Comparison of ENCODE assay signal across 23 cellular contexts in genomic region chr20:62884556-62884955, GRCh38. TPM values are rescaled to one million over a fixed set of nuclear protein-coding genes. Genes with fewer than 3 reads are reported as not detected.
DNase-seq lines count a peak whose midpoint lies in the region; ATAC-seq, FAIRE-seq and TF ChIP-seq lines count a peak whose summit lies in the region.
"Had no signal": no experiment of that assay in that cellular context is flagged by ENCODE, and none has a peak within 500 bp of the region (broad histone marks: within the 10 kb centered on the region; RNA-seq: fewer than 3 reads in every experiment).

No MANE protein-coding gene starts in this region.

- H3K27me3 Mint-ChIP-seq in WTC11 (ENCODE audit: low read depth): no peaks in the 10 kb centered on the region
- no peaks in the 10 kb centered on the region for H3K27me3 Mint-ChIP-seq in neural crest cell (ENCODE audit: low read depth)
- no peaks in the 10 kb centered on the region for H3K27me3 Mint-ChIP-seq in naive thymus-derived CD8-positive, alpha-beta T cell

- H3K9me3 Mint-ChIP-seq in WTC11 (no peaks in the 10 kb centered on the region), neural crest cell (no peaks in the 10 kb centered on the region)
- H3K9me3 Mint-ChIP-seq in naive thymus-derived CD8-positive, alpha-beta T cell: no peaks in the 10 kb centered on the region

- peak; percentile 13 for ATAC-seq in WTC11
- no peak for ATAC-seq in naive thymus-derived CD8-positive, alpha-beta T cell
- ATAC-seq: SK-N-SH treated with all-trans-retinoic acid at 6 μM for 48 hours had no signal

- H3K27ac Mint-ChIP-seq in WTC11 (peak overlapping the region; percentile 41), neural crest cell (ENCODE audit: unreplicated experiment) (peak overlapping the region; percentile 19)
- H3K27ac Mint-ChIP-seq in naive thymus-derived CD8-positive, alpha-beta T cell: peak overlapping the region in 5 of 10 donors; percentile 11 to 75 (median 63)

- no peak for FAIRE-seq in H54 (lab: Jason Lieb, UNC)
- FAIRE-seq: G401.6 had no signal

- no peak for TF ChIP-seq POLR2A in H54 (IDR thresholded peaks at IDR 0.05; ENCODE audit: low read depth, low read length)

- no peak overlapping the region for H2AFZ ChIP-seq in KMS-11 (ENCODE audit: low read depth)

- H3K27ac ChIP-seq in KMS-11: no peak overlapping the region; the same call in 1 of the 2 replicates

- H3K4me1 ChIP-seq in KMS-11 (ENCODE audit: low read depth, poor library complexity, severe bottlenecking): peaks cover 56% of the 10 kb centered on the region

- no peak overlapping the region for H3K4me3 Mint-ChIP-seq in WTC11
- peak overlapping the region; percentile 38 for H3K4me3 Mint-ChIP-seq in neural crest cell
- no peak overlapping the region for H3K4me3 Mint-ChIP-seq in naive thymus-derived CD8-positive, alpha-beta T cell
- H3K4me3 Mint-ChIP-seq: CD14-positive monocyte had no signal

- no peaks in the 10 kb centered on the region for H3K36me3 ChIP-seq in KMS-11 (ENCODE audit: insufficient read depth)

- POLR2A ChIA-PET in WTC11 (lab: Charles Lee): no interaction called here
- POLR2A ChIA-PET in naive thymus-derived CD8-positive, alpha-beta T cell (lab: Charles Lee): interaction anchor here (1.3 to 1.6 kb wide), 2 partner anchors 10 to 15 kb away, joined by 3 to 4 read pairs; no protein-coding TSS in a partner anchor

- peak; percentile 17 for DNase-seq in D341Med (ENCODE audit: low spot score)
- DNase-seq in WTC11 (ENCODE audit: low spot score): no peak
- DNase-seq in neural crest cell (ENCODE audit: low read depth, low spot score): no peak
- no peak for DNase-seq in activated effector memory CD4-positive, alpha-beta T cell treated with Interleukin-2 at 50 U/mL for 16 hours
- no peak for DNase-seq in H54 (ENCODE audit: insufficient read length, low spot score)
- no peak for DNase-seq in naive thymus-derived CD8-positive, alpha-beta T cell
- DNase-seq: ACHN; AML-193; DMS 273 treated with DMSO at 0.1 percent for 48 hours; HCEC 1CT; MG63; NCI-H1048; NCI-H1436 treated with DMSO at 0.1 percent for 48 hours; NCI-H2029; NCI-H2171; NCI-H446 treated with DMSO at 0.1 percent for 48 hours; NK-92 treated with Interleukin-12 subunit alpha and Interleukin-12 subunit beta, amount 100 ng/mL, for 24 hours; SHP77 treated with DMSO at 0.1 percent for 48 hours; T-helper 1 cell had no signal

- no peak overlapping the region for H3K4me3 ChIP-seq in KMS-11 (IDR thresholded peaks at IDR 0.05; ENCODE audit: insufficient read depth, low read depth, low read length)
- H3K4me3 ChIP-seq: MG63 had no signal

- TF ChIP-seq CTCF in KMS-11 (conservative IDR thresholded peaks at IDR 0.05; ENCODE audit: low read depth, low read length): no peak
- TF ChIP-seq CTCF in WTC11 (IDR thresholded peaks at IDR 0.05): no peak
- no peak for TF ChIP-seq CTCF in neural crest cell (conservative IDR thresholded peaks at IDR 0.05)

- no peaks in the 10 kb centered on the region for H3K79me2 ChIP-seq in KMS-11 (ENCODE audit: insufficient read depth, low read depth)

- H3K27me3 ChIP-seq in KMS-11 (ENCODE audit: insufficient read depth, low read depth): no peaks in the 10 kb centered on the region
- H3K27me3 ChIP-seq: MG63 had no signal

- CTCF ChIA-PET in WTC11 (lab: Charles Lee): interaction anchor here (0.8 to 1.8 kb wide), 2 partner anchors 9 to 17 kb away, joined by 5 to 6 read pairs; no protein-coding TSS in a partner anchor

- H4K20me1 ChIP-seq in KMS-11 (ENCODE audit: insufficient read depth): no peaks in the 10 kb centered on the region

- peaks cover 38% of the 10 kb centered on the region for H3K4me1 Mint-ChIP-seq in WTC11
- H3K4me1 Mint-ChIP-seq in neural crest cell: no peaks in the 10 kb centered on the region
- peaks cover 0 to 20% (median 7%) of the 10 kb centered on the region in 4 donors for H3K4me1 Mint-ChIP-seq in naive thymus-derived CD8-positive, alpha-beta T cell

- H3K36me3 Mint-ChIP-seq in WTC11 (peaks cover 36% of the 10 kb centered on the region), neural crest cell (ENCODE audit: low read depth) (peaks cover 16% of the 10 kb centered on the region)
- peaks cover 0 to 34% (median 10%) of the 10 kb centered on the region in 3 donors for H3K36me3 Mint-ChIP-seq in naive thymus-derived CD8-positive, alpha-beta T cell

- H3K9ac ChIP-seq in KMS-11: no peak overlapping the region

- H3K4me2 ChIP-seq in KMS-11: peak overlapping the region; percentile 74; the same call in 1 of the 2 replicates

TF ChIP-seq in WTC11, 78 proteins besides CTCF, POLR2A, EP300 and RAD21:
- TF ChIP-seq ELF4 (CRISPR knock-in tag; IDR thresholded peaks at IDR 0.05; ENCODE audit: low read depth): no peak
- 0 out of 2 replicates have a peak, but pooled peaks have one; percentile 31 for TF ChIP-seq ZNF423 (CRISPR knock-in tag; IDR thresholded peaks at IDR 0.05)
- no peak for TF ChIP-seq CREB1 (CRISPR knock-in tag; IDR thresholded peaks at IDR 0.05)
- TF ChIP-seq E2F5 (CRISPR knock-in tag; IDR thresholded peaks at IDR 0.05): no peak

RNA-seq across cellular contexts. Expression of gene TCFL5, which starts 22.9 kb away (rescaled TPM):
- 19.7 to 20.4 TPM (median 20.3 TPM) in 3 replicates for total RNA-seq in WTC11 (2021)
- 17.5 and 17.6 TPM in 2 replicates for total RNA-seq in neural crest cell
- total RNA-seq in naive thymus-derived CD8-positive, alpha-beta T cell: 10 to 100 TPM; 13.2 to 13.4 TPM
- 1 to 10 TPM; 1.0 to 2.1 (median 1.5) TPM for polyA plus RNA-seq in naive thymus-derived CD8-positive, alpha-beta T cell

RNA-seq across cellular contexts. Expression of gene DIDO1, which starts 41.7 kb away (rescaled TPM):
- total RNA-seq in WTC11 (2021) (69.3 to 87.3 TPM (median 71.6 TPM) in 3 replicates), neural crest cell (72.0 TPM in 2 replicates)
- total RNA-seq in naive thymus-derived CD8-positive, alpha-beta T cell: 100 to 1,000 TPM; 125 to 132 TPM
- polyA plus RNA-seq in naive thymus-derived CD8-positive, alpha-beta T cell: 10 to 100 TPM; 26.8 to 45.8 (median 39.7) TPM

RNA-seq across cellular contexts. Expression of gene GID8, which starts 53.4 kb away (rescaled TPM):
- total RNA-seq in WTC11 (2021): 56.2 to 70.2 TPM (median 56.6 TPM) in 3 replicates
- 62.3 and 65.6 TPM in 2 replicates for total RNA-seq in neural crest cell
- 10 to 100 TPM; 57.7 to 61.2 TPM for total RNA-seq in naive thymus-derived CD8-positive, alpha-beta T cell
- polyA plus RNA-seq in naive thymus-derived CD8-positive, alpha-beta T cell: 10 to 100 TPM; 20.2 to 24.4 (median 21.1) TPM
